ENCODE assay signal across 1 cellular context in genomic region chr1:51526248-51526647, GRCh38.
TF ChIP-seq lines count a peak whose summit lies in the region.

No MANE protein-coding gene starts in this region.

TF ChIP-seq in K562, 482 proteins besides CTCF, POLR2A, EP300 and RAD21 (continued from another document and continues in another):
- TF ChIP-seq ZNF507 (tag; conservative IDR thresholded peaks at IDR 0.05) (no peak), ZFX (CRISPR knock-in tag; IDR thresholded peaks at IDR 0.05) (no peak), PBX2 (CRISPR knock-in tag; IDR thresholded peaks at IDR 0.05; ENCODE audit: low read depth) (no peak), PBX2 (tag; conservative IDR thresholded peaks at IDR 0.05; ENCODE audit: low read depth) (no peak), CXXC5 (CRISPR knock-in tag; IDR thresholded peaks at IDR 0.05) (peak; percentile 32; the same call in 1 of the 2 replicates), MAFG (tag; conservative IDR thresholded peaks at IDR 0.05) (no peak), BCL6 (CRISPR knock-in tag; IDR thresholded peaks at IDR 0.05) (no peak), SNRNP70 (optimal IDR thresholded peaks at IDR 0.05; ENCODE audit: low read depth, low read length) (no peak), CSDE1 (IDR thresholded peaks at IDR 0.05) (no peak), GTF2F1 (IDR thresholded peaks at IDR 0.05; ENCODE audit: low read depth, low read length) (no peak), HNRNPLL (IDR thresholded peaks at IDR 0.05; ENCODE audit: low read depth, low read length, poor library complexity, severe bottlenecking) (no peak), NFRKB (IDR thresholded peaks at IDR 0.05; ENCODE audit: low read depth) (no peak), MYBL2 (IDR thresholded peaks at IDR 0.05; ENCODE audit: low read depth) (no peak), MYBL2 (CRISPR knock-in tag; IDR thresholded peaks at IDR 0.05; ENCODE audit: borderline replicate concordance) (no peak), ZNF212 (CRISPR knock-in tag; IDR thresholded peaks at IDR 0.05) (no peak), SRSF9 (IDR thresholded peaks at IDR 0.05; ENCODE audit: borderline replicate concordance, low read depth, low read length) (no peak), ILF3 (IDR thresholded peaks at IDR 0.05; ENCODE audit: borderline replicate concordance) (no peak), GABPB2 (CRISPR knock-in tag; conservative IDR thresholded peaks at IDR 0.05) (no peak), HDAC3 (IDR thresholded peaks at IDR 0.05; ENCODE audit: borderline replicate concordance, partially characterized antibody) (no peak), SMARCA4 (IDR thresholded peaks at IDR 0.05) (peak; percentile 39; the same call in 1 of the 2 replicates), EHMT2 (IDR thresholded peaks at IDR 0.05) (no peak), KDM1A (IDR thresholded peaks at IDR 0.05) (no peak), CCNT2 (IDR thresholded peaks at IDR 0.05; ENCODE audit: borderline replicate concordance, extremely low read depth, insufficient read length, low read depth, low read length) (no peak), ESRRB (CRISPR knock-in tag; IDR thresholded peaks at IDR 0.05; ENCODE audit: borderline replicate concordance) (no peak), ZEB2 (IDR thresholded peaks at IDR 0.05) (no peak; the same call in 1 of the 2 replicates), SOX6 (IDR thresholded peaks at IDR 0.05) (peak; percentile 28; the same call in 1 of the 2 replicates), POU5F1 (IDR thresholded peaks at IDR 0.05; ENCODE audit: borderline replicate concordance, low read depth, low read length, partially characterized antibody) (no peak), FOXK2 (conservative IDR thresholded peaks at IDR 0.05 in 1 of 2, IDR thresholded peaks at IDR 0.05 in 1 of 2; ENCODE audit: low read depth in 2 of 2) (no peak), CBFB (CRISPR knock-in tag; IDR thresholded peaks at IDR 0.05) (no peak), PRDM10 (IDR thresholded peaks at IDR 0.05; ENCODE audit: partially characterized antibody) (no peak), TARDBP (IDR thresholded peaks at IDR 0.05) (no peak), CCAR2 (IDR thresholded peaks at IDR 0.05; ENCODE audit: low read depth, low read length) (no peak), DIDO1 (tag; IDR thresholded peaks at IDR 0.05; ENCODE audit: low read depth) (no peak), BACH1 (tag; IDR thresholded peaks at IDR 0.05) (no peak), NBN (IDR thresholded peaks at IDR 0.05; ENCODE audit: low read depth) (no peak), BRF2 (IDR thresholded peaks at IDR 0.05; ENCODE audit: borderline replicate concordance, insufficient read depth, insufficient read length) (no peak), CEBPB (tag; IDR thresholded peaks at IDR 0.05) (no peak), JUN (IDR thresholded peaks at IDR 0.05; ENCODE audit: borderline replicate concordance, low read depth, low read length) (no peak), JUN (CRISPR knock-in tag; IDR thresholded peaks at IDR 0.05; ENCODE audit: borderline replicate concordance) (no peak), RBM17 (IDR thresholded peaks at IDR 0.05; ENCODE audit: borderline replicate concordance, low read depth, low read length) (no peak), ZNF586 (CRISPR knock-in tag; conservative IDR thresholded peaks at IDR 0.05) (no peak), GATA2 (CRISPR knock-in tag; IDR thresholded peaks at IDR 0.05) (no peak), EP400 (IDR thresholded peaks at IDR 0.05) (no peak), AFF4 (CRISPR knock-in tag; IDR thresholded peaks at IDR 0.05) (no peak), ZNF764 (CRISPR knock-in tag; IDR thresholded peaks at IDR 0.05; ENCODE audit: low read depth) (no peak), ZNF324 (CRISPR knock-in tag; IDR thresholded peaks at IDR 0.05) (no peak)
- TF ChIP-seq, protein P1, sequence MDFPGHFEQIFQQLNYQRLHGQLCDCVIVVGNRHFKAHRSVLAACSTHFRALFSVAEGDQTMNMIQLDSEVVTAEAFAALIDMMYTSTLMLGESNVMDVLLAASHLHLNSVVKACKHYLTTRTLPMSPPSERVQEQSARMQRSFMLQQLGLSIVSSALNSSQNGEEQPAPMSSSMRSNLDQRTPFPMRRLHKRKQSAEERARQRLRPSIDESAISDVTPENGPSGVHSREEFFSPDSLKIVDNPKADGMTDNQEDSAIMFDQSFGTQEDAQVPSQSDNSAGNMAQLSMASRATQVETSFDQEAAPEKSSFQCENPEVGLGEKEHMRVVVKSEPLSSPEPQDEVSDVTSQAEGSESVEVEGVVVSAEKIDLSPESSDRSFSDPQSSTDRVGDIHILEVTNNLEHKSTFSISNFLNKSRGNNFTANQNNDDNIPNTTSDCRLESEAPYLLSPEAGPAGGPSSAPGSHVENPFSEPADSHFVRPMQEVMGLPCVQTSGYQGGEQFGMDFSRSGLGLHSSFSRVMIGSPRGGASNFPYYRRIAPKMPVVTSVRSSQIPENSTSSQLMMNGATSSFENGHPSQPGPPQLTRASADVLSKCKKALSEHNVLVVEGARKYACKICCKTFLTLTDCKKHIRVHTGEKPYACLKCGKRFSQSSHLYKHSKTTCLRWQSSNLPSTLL (IDR thresholded peaks at IDR 0.05), result no peak
- TF ChIP-seq, protein P2, sequence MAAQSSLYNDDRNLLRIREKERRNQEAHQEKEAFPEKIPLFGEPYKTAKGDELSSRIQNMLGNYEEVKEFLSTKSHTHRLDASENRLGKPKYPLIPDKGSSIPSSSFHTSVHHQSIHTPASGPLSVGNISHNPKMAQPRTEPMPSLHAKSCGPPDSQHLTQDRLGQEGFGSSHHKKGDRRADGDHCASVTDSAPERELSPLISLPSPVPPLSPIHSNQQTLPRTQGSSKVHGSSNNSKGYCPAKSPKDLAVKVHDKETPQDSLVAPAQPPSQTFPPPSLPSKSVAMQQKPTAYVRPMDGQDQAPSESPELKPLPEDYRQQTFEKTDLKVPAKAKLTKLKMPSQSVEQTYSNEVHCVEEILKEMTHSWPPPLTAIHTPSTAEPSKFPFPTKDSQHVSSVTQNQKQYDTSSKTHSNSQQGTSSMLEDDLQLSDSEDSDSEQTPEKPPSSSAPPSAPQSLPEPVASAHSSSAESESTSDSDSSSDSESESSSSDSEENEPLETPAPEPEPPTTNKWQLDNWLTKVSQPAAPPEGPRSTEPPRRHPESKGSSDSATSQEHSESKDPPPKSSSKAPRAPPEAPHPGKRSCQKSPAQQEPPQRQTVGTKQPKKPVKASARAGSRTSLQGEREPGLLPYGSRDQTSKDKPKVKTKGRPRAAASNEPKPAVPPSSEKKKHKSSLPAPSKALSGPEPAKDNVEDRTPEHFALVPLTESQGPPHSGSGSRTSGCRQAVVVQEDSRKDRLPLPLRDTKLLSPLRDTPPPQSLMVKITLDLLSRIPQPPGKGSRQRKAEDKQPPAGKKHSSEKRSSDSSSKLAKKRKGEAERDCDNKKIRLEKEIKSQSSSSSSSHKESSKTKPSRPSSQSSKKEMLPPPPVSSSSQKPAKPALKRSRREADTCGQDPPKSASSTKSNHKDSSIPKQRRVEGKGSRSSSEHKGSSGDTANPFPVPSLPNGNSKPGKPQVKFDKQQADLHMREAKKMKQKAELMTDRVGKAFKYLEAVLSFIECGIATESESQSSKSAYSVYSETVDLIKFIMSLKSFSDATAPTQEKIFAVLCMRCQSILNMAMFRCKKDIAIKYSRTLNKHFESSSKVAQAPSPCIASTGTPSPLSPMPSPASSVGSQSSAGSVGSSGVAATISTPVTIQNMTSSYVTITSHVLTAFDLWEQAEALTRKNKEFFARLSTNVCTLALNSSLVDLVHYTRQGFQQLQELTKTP (IDR thresholded peaks at IDR 0.05; ENCODE audit: low read depth in 1 of 2, partially characterized antibody in 2 of 2), result no peak
- TF ChIP-seq, protein P3, sequence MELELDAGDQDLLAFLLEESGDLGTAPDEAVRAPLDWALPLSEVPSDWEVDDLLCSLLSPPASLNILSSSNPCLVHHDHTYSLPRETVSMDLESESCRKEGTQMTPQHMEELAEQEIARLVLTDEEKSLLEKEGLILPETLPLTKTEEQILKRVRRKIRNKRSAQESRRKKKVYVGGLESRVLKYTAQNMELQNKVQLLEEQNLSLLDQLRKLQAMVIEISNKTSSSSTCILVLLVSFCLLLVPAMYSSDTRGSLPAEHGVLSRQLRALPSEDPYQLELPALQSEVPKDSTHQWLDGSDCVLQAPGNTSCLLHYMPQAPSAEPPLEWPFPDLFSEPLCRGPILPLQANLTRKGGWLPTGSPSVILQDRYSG (tag; conservative IDR thresholded peaks at IDR 0.05; ENCODE audit: low read depth), result no peak
- TF ChIP-seq, protein P4, sequence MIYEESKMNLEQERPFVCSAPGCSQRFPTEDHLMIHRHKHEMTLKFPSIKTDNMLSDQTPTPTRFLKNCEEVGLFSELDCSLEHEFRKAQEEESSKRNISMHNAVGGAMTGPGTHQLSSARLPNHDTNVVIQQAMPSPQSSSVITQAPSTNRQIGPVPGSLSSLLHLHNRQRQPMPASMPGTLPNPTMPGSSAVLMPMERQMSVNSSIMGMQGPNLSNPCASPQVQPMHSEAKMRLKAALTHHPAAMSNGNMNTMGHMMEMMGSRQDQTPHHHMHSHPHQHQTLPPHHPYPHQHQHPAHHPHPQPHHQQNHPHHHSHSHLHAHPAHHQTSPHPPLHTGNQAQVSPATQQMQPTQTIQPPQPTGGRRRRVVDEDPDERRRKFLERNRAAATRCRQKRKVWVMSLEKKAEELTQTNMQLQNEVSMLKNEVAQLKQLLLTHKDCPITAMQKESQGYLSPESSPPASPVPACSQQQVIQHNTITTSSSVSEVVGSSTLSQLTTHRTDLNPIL (CRISPR knock-in tag; IDR thresholded peaks at IDR 0.05), result no peak
